In genomic region chr11:120442031-120442430, GRCh38 we compare ENCODE assay signal across 7 cellular contexts.
"Had no signal": no experiment of that assay in that cellular context is flagged by ENCODE, and none has a peak within 500 bp of the region (broad histone marks: within the 10 kb centered on the region; RNA-seq: fewer than 3 reads in every experiment).

No MANE protein-coding gene starts in this region.

- DNase-seq: H9, HCEC 1CT had no signal

- H2AFZ ChIP-seq: GM23338 had no signal

- FAIRE-seq: H1, H54, HTR-8/SVneo, K562 had no signal

- ATAC-seq: GM23338, K562 had no signal

- H3K4me3 ChIP-seq: GM23338, K562 had no signal

- H3K4me2 ChIP-seq: GM23338 had no signal
